ENCODE assay signal across 12 cellular contexts in the genomic region with DNA sequence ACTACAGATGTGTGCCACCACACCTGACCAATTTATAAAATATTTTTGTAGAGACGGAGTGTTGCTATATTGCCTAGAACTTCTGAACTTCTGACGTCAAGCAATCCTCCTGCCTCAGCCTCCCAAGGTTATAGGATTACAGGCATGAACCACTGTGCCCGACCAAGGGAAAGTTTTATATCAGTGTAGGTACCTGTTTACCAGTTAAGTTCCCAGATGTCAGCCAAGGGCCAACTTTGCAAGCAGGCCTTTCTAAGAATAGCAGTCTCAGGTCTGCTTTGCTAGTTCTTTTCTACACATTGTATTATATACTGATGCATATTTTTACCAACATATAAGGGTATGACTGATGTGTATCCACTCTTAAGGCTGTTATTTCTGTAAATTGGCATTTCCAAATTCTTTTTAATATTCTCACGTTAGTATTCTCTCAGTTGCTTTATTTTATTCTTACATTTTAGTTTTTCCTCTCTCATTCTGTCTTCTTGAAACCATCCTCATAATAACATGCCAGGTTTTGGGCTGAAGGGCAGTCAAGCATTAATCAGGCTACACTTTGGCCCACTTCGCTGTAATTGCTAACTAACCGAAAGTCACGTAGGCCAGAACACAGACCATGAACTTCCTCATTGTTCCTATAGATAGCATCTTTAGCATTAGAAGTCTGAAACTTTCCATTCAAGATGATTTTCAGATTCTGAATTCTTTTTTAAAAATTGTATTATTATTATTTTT. TPM values are rescaled to one million over a fixed set of nuclear protein-coding genes. Genes with fewer than 3 reads are reported as not detected.
DNase-seq lines count a peak whose midpoint lies in the region; ATAC-seq and TF ChIP-seq lines count a peak whose summit lies in the region.
"Had no signal": no experiment of that assay in that cellular context is flagged by ENCODE, and none has a peak within 500 bp of the region (broad histone marks: within the 10 kb centered on the region; RNA-seq: fewer than 3 reads in every experiment).

No MANE protein-coding gene starts in this region.

- no peak overlapping the region for H2AK5ac ChIP-seq in trophoblast cell (ENCODE audit: low read length)

- H3K4me3 ChIP-seq in trophoblast cell (ENCODE audit: low read depth, low read length) (no peak overlapping the region), A673 (ENCODE audit: low read depth, low read length, poor library complexity, severe bottlenecking) (no peak overlapping the region)

- DNase-seq in trophoblast cell (peak; percentile 16 to 60), A673 (ENCODE audit: low spot score) (no peak), COLO829 (ENCODE audit: low spot score) (no peak), DMS79 treated with DMSO at 0.1 percent for 48 hours (lab: John Stamatoyannopoulos, UW) (no peak), iPS-NIHi11 (ENCODE audit: low spot score) (no peak)
- DNase-seq: NCI-H524 treated with DMSO at 0.1 percent for 48 hours; stimulated activated CD4-positive, alpha-beta T cell treated with anti-CD3 and anti-CD28 coated beads, Interleukin-4, amount 100 ng/mL, for 1 hour; T1000 had no signal

- no peak overlapping the region for H2AFZ ChIP-seq in trophoblast cell (ENCODE audit: insufficient read depth, low read length, poor library complexity)

- H3K27me3 ChIP-seq in trophoblast cell (ENCODE audit: insufficient read depth, low read length) (no peaks in the 10 kb centered on the region), A673 (replicated peaks; ENCODE audit: insufficient read depth, low read depth, low read length, poor library complexity) (peaks cover 16% of the 10 kb centered on the region)

- H3K36me3 ChIP-seq in trophoblast cell (ENCODE audit: control insufficient read depth in 1 of 2, insufficient read depth in 2 of 2, low read length in 2 of 2) (no peaks in the 10 kb centered on the region), A673 (ENCODE audit: insufficient read depth, low read length, poor library complexity, severe bottlenecking) (no peaks in the 10 kb centered on the region)

- CTCF ChIA-PET in A673 (lab: Charles Lee): no interaction called here

- no peak overlapping the region for H4K91ac ChIP-seq in trophoblast cell (ENCODE audit: low read depth, low read length)

- no peaks in the 10 kb centered on the region for H3K79me1 ChIP-seq in trophoblast cell (ENCODE audit: low read length)

- H2BK12ac ChIP-seq in trophoblast cell (ENCODE audit: low read length): no peak overlapping the region

- WGBS in trophoblast cell (ENCODE audit: extremely low coverage, insufficient coverage, insufficient read length): no CpG with 5 or more reads among the region's 7 CpGs

- no peak overlapping the region for H4K8ac ChIP-seq in trophoblast cell (ENCODE audit: low read depth, low read length)

- no peak overlapping the region for H3K27ac ChIP-seq in trophoblast cell (ENCODE audit: low read depth, low read length)
- no peak overlapping the region for H3K27ac ChIP-seq in A673 (ENCODE audit: low read depth, low read length, poor library complexity, severe bottlenecking)

- H3K4me2 ChIP-seq in trophoblast cell (ENCODE audit: low read length): no peak overlapping the region

- H4K12ac ChIP-seq in trophoblast cell (ENCODE audit: low read depth, low read length): no peak overlapping the region

- H3K4ac ChIP-seq in trophoblast cell (ENCODE audit: low read depth, low read length): no peak overlapping the region

- no peak overlapping the region for H2BK5ac ChIP-seq in trophoblast cell (ENCODE audit: low read depth, low read length, poor library complexity)

- H3K23ac ChIP-seq in trophoblast cell (ENCODE audit: low read length): no peak overlapping the region

- H3K9ac ChIP-seq in trophoblast cell (ENCODE audit: low read length): no peak overlapping the region

- no peak overlapping the region for H3K18ac ChIP-seq in trophoblast cell (ENCODE audit: low read length)

- no peak overlapping the region for H2BK120ac ChIP-seq in trophoblast cell (ENCODE audit: insufficient read depth, low read length, poor library complexity)

- POLR2A ChIA-PET in A673 (lab: Charles Lee; ENCODE audit: low non-redundant PET): no interaction called here

- intact Hi-C loops in A673 (cut with micrococcal nuclease; ENCODE audit: unreplicated experiment): no loop called here

- peaks cover 0 to 2% of the 10 kb centered on the region in 2 experiments for H3K4me1 ChIP-seq in trophoblast cell (ENCODE audit: control insufficient read depth in 1 of 2, insufficient read depth in 2 of 2, low read length in 2 of 2)
- no peaks in the 10 kb centered on the region for H3K4me1 ChIP-seq in A673 (ENCODE audit: insufficient read depth, low read length, poor library complexity, severe bottlenecking)

- TF ChIP-seq CTCF in A673 (conservative IDR thresholded peaks at IDR 0.05; ENCODE audit: low read depth, low read length): no peak

- no peaks in the 10 kb centered on the region for H3K79me2 ChIP-seq in trophoblast cell (ENCODE audit: control insufficient read depth, insufficient read depth, low read length, poor library complexity)

- peak; percentile 61 for ATAC-seq in GM19025 (IDR thresholded peaks at IDR 0.05; ENCODE audit: low read depth, unreplicated experiment)
- peak; percentile 73 for ATAC-seq in HG02642 (IDR thresholded peaks at IDR 0.05; ENCODE audit: poor library complexity, unreplicated experiment)
- peak; percentile 50 for ATAC-seq in HG03520 (IDR thresholded peaks at IDR 0.05; ENCODE audit: unreplicated experiment)

- BruUV-seq in A673 (replicated peaks; lab: Mats Ljungman, UMichigan): no TSS peak

- H3K9me3 ChIP-seq in trophoblast cell (ENCODE audit: insufficient read depth, low read depth, low read length): peaks cover 2% of the 10 kb centered on the region
- no peaks in the 10 kb centered on the region for H3K9me3 ChIP-seq in A673 (ENCODE audit: low read depth, low read length, poor library complexity, severe bottlenecking)

- no peak overlapping the region for H3K14ac ChIP-seq in trophoblast cell (ENCODE audit: low read length)

RNA-seq across cellular contexts. Expression of a gene that starts 25.0 kb away (rescaled TPM):
- polyA plus RNA-seq in trophoblast cell (2013): 46.1 and 46.6 TPM in 2 replicates
- 89.5 and 94.5 TPM in 2 replicates for total RNA-seq in A673 (2021)

RNA-seq across cellular contexts. Expression of a gene that starts 31.1 kb away (rescaled TPM):
- 39.5 and 40.1 TPM in 2 replicates for polyA plus RNA-seq in trophoblast cell (2013)
- total RNA-seq in A673 (2021): 65.2 and 70.8 TPM in 2 replicates

RNA-seq across cellular contexts. Expression of a gene that starts 46.2 kb away (rescaled TPM):
- 0.50 and 0.64 TPM in 2 replicates for polyA plus RNA-seq in trophoblast cell (2013)
- 0.22 and 0.26 TPM in 2 replicates for total RNA-seq in A673 (2021)
- total RNA-seq: G401 had no signal

Comparison
In these comparisons a context has a peak if more than half of its experiments do, and no peak if none do; other contexts are left out.
1. DNase-seq: peak in trophoblast cell (2 of 2); none in A673 (single experiment), COLO829 (single experiment), DMS79 treated with DMSO at 0.1 percent for 48 hours (single experiment) and iPS-NIHi11 (single experiment).
2. Peak in every context shown above with its lines, with median percentiles within 50 percentile points of each other: ATAC-seq.